2 cellular contexts compared by ENCODE assay signal in the genomic region with DNA sequence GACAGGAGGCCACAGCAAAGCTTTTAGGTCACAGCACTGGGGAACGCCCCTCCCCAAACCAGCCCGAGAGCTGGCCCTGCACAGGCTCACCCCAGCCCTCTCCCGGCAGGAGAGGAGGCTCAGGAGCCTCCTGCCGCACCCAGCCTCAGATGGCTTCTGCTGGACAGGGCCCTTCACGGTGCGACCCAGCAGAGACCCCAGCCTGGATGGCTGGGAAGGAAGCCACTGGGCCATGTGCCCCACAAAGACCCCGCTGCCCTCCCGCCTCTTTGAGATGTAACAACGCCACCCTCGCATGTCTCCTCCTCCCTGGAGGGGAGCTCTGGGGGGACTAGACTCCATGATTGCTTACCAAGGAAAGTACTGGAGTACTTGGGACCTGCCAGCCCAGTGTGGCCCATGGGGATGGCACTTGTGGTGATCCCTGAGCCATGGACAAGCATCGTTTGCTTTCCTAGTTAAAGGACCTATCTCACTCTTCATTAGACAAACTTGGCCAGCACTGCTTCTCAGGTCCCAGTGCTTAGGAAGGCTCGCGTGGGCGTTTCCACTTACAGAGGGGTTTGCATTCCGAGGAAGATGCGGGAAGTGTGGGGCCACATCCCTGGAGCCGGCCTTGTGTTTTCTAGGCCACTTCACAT.
TF ChIP-seq lines count a peak whose summit lies in the region.

No MANE protein-coding gene starts in this region.

TF ChIP-seq in HEK293, 187 proteins besides CTCF, POLR2A, EP300 and RAD21 (continued from another document):
- no peak for TF ChIP-seq PRDM4 (tag by site-specific recombination; IDR thresholded peaks at IDR 0.05)
- no peak for TF ChIP-seq ZNF747 (tag by site-specific recombination; IDR thresholded peaks at IDR 0.05)

TF ChIP-seq in WTC11, 78 proteins besides CTCF, POLR2A, EP300 and RAD21 (continued from another document):
- TF ChIP-seq ATF6 (CRISPR knock-in tag; IDR thresholded peaks at IDR 0.05) (no peak), MYBL2 (CRISPR knock-in tag; IDR thresholded peaks at IDR 0.05) (no peak), HMGA2 (CRISPR knock-in tag; IDR thresholded peaks at IDR 0.05) (no peak), SOX15 (CRISPR knock-in tag; IDR thresholded peaks at IDR 0.05) (no peak), TEAD4 (CRISPR knock-in tag; IDR thresholded peaks at IDR 0.05) (no peak), TCF7 (CRISPR knock-in tag; IDR thresholded peaks at IDR 0.05; ENCODE audit: low read depth) (no peak), NFATC4 (CRISPR knock-in tag; IDR thresholded peaks at IDR 0.05) (no peak), ZNF219 (CRISPR knock-in tag; IDR thresholded peaks at IDR 0.05; ENCODE audit: borderline replicate concordance) (no peak), RORB (CRISPR knock-in tag; IDR thresholded peaks at IDR 0.05) (no peak), SMAD3 (CRISPR knock-in tag; IDR thresholded peaks at IDR 0.05; ENCODE audit: borderline replicate concordance) (no peak), JAZF1 (CRISPR knock-in tag; IDR thresholded peaks at IDR 0.05) (no peak), NR3C1 (CRISPR knock-in tag; conservative IDR thresholded peaks at IDR 0.05; ENCODE audit: low read depth) (no peak), NR2C2 (CRISPR knock-in tag; IDR thresholded peaks at IDR 0.05) (no peak), E2F5 (CRISPR knock-in tag; IDR thresholded peaks at IDR 0.05) (no peak)
- TF ChIP-seq, protein P1, sequence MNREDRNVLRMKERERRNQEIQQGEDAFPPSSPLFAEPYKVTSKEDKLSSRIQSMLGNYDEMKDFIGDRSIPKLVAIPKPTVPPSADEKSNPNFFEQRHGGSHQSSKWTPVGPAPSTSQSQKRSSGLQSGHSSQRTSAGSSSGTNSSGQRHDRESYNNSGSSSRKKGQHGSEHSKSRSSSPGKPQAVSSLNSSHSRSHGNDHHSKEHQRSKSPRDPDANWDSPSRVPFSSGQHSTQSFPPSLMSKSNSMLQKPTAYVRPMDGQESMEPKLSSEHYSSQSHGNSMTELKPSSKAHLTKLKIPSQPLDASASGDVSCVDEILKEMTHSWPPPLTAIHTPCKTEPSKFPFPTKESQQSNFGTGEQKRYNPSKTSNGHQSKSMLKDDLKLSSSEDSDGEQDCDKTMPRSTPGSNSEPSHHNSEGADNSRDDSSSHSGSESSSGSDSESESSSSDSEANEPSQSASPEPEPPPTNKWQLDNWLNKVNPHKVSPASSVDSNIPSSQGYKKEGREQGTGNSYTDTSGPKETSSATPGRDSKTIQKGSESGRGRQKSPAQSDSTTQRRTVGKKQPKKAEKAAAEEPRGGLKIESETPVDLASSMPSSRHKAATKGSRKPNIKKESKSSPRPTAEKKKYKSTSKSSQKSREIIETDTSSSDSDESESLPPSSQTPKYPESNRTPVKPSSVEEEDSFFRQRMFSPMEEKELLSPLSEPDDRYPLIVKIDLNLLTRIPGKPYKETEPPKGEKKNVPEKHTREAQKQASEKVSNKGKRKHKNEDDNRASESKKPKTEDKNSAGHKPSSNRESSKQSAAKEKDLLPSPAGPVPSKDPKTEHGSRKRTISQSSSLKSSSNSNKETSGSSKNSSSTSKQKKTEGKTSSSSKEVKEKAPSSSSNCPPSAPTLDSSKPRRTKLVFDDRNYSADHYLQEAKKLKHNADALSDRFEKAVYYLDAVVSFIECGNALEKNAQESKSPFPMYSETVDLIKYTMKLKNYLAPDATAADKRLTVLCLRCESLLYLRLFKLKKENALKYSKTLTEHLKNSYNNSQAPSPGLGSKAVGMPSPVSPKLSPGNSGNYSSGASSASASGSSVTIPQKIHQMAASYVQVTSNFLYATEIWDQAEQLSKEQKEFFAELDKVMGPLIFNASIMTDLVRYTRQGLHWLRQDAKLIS (CRISPR knock-in tag; IDR thresholded peaks at IDR 0.05; ENCODE audit: borderline replicate concordance), result no peak
- TF ChIP-seq, protein P2, sequence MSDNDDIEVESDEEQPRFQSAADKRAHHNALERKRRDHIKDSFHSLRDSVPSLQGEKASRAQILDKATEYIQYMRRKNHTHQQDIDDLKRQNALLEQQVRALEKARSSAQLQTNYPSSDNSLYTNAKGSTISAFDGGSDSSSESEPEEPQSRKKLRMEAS (CRISPR knock-in tag; IDR thresholded peaks at IDR 0.05), result no peak
